Comparison of ENCODE assay signal across 31 cellular contexts in genomic region chr10:81520688-81521087, GRCh38.
"Had no signal": no experiment of that assay in that cellular context is flagged by ENCODE, and none has a peak within 500 bp of the region (broad histone marks: within the 10 kb centered on the region; RNA-seq: fewer than 3 reads in every experiment).

No MANE protein-coding gene starts in this region.

- H3K4me3 Mint-ChIP-seq: naive B cell; naive thymus-derived CD8-positive, alpha-beta T cell; natural killer cell treated with Interleukin-12 subunit alpha and Interleukin-12 subunit beta and Interleukin-15 and Interleukin-18, amount 100 ng/mL, for 72 hours; stimulated activated memory B cell treated with anti-CD40 and anti-IgM and Interleukin-4, amounts not matched to agents 10 μg/mL and 1 μg/mL and 100 μg/mL, for 72 hours; stimulated activated naive CD8-positive, alpha-beta T cell treated with anti-CD3 and anti-CD28 coated beads, Interleukin-15, amount 100 ng/mL, for 72 hours; type B pancreatic cell had no signal

- H3K36me3 ChIP-seq: ovary, spleen, suprapubic skin, tibial artery, transverse colon, upper lobe of right lung, uterus had no signal

- H3K36me3 Mint-ChIP-seq: naive B cell; naive thymus-derived CD8-positive, alpha-beta T cell; natural killer cell treated with Interleukin-12 subunit alpha and Interleukin-12 subunit beta and Interleukin-15 and Interleukin-18, amount 100 ng/mL, for 72 hours; stimulated activated memory B cell treated with anti-CD40 and anti-IgM and Interleukin-4, amounts not matched to agents 10 μg/mL and 1 μg/mL and 100 μg/mL, for 72 hours; type B pancreatic cell had no signal

- H3K27ac Mint-ChIP-seq: naive thymus-derived CD8-positive, alpha-beta T cell; natural killer cell treated with Interleukin-12 subunit alpha and Interleukin-12 subunit beta and Interleukin-15 and Interleukin-18, amount 100 ng/mL, for 72 hours; progenitor cell of endocrine pancreas; stimulated activated memory B cell treated with anti-CD40 and anti-IgM and Interleukin-4, amounts not matched to agents 10 μg/mL and 1 μg/mL and 100 μg/mL, for 72 hours; stimulated activated naive CD8-positive, alpha-beta T cell treated with anti-CD3 and anti-CD28 coated beads, Interleukin-15, amount 100 ng/mL, for 72 hours; type B pancreatic cell had no signal

- H2AFZ ChIP-seq: parathyroid adenoma had no signal

- DNase-seq: naive B cell; naive thymus-derived CD8-positive, alpha-beta T cell; occipital lobe; ovary; posterior cingulate gyrus; psoas muscle; right cardiac atrium; spleen; stimulated activated CD4-positive, alpha-beta T cell treated with anti-CD3 and anti-CD28 coated beads, Interleukin-12 subunit alpha, Interleukin-12 subunit beta, amount 100 ng/mL, for 4 hours; stimulated activated CD4-positive, alpha-beta T cell treated with anti-CD3 and anti-CD28 coated beads, Interleukin-1b, Interleukin-23, amount 100 ng/mL, for 48 hours; stimulated activated CD4-positive, alpha-beta T cell treated with anti-CD3 and anti-CD28 coated beads, Interleukin-4, amount 100 ng/mL, for 1 hour; stimulated activated CD4-positive, alpha-beta T cell treated with anti-CD3 and anti-CD28 coated beads, Interleukin-4, amount 100 ng/mL, for 4 hours; stimulated activated CD8-positive, alpha-beta memory T cell treated with anti-CD3 and anti-CD28 coated beads, Interleukin-4, amount 100 ng/mL, for 48 hours; stimulated activated naive CD4-positive, alpha-beta T cell; stimulated activated naive CD8-positive, alpha-beta T cell treated with anti-CD3 and anti-CD28 coated beads, Interleukin-15, amount 100 ng/mL, for 72 hours; stimulated activated naive CD8-positive, alpha-beta T cell treated with anti-CD3 and anti-CD28 coated beads, Interleukin-15, Interleukin-2, amounts not matched to agents 100 U/mL and 50 U/mL, for 24 hours; substantia nigra; testis; tibial artery; transverse colon; upper lobe of right lung; uterus had no signal

- H3K9me3 Mint-ChIP-seq: type B pancreatic cell had no signal

- H3K27ac ChIP-seq: ovary, parathyroid adenoma, psoas muscle, skin epidermis, spleen, suprapubic skin, testis, tibial artery, transverse colon, upper lobe of right lung, uterus had no signal

- H3K4me1 ChIP-seq: parathyroid adenoma, psoas muscle, spleen, suprapubic skin, testis, tibial artery, transverse colon, upper lobe of right lung, uterus had no signal

- H3K27me3 ChIP-seq: ovary, spleen, suprapubic skin, testis, tibial artery, transverse colon, upper lobe of right lung, uterus had no signal

- H3K4me2 ChIP-seq: smooth muscle cell had no signal

- H3K9me3 ChIP-seq: ovary, psoas muscle, suprapubic skin, testis, tibial artery, transverse colon, upper lobe of right lung, uterus had no signal

- ATAC-seq: naive thymus-derived CD8-positive, alpha-beta T cell; natural killer cell treated with Interleukin-12 subunit alpha and Interleukin-12 subunit beta and Interleukin-15 and Interleukin-18, amount 100 ng/mL, for 72 hours; psoas muscle; right cardiac atrium; sciatic nerve; stimulated activated memory B cell treated with anti-CD40 and anti-IgM and Interleukin-4, amounts not matched to agents 10 μg/mL and 1 μg/mL and 100 μg/mL, for 72 hours; stimulated activated naive CD8-positive, alpha-beta T cell treated with anti-CD3 and anti-CD28 coated beads, Interleukin-15, amount 100 ng/mL, for 72 hours; stimulated activated naive CD8-positive, alpha-beta T cell treated with anti-CD3 and anti-CD28 coated beads, Interleukin-15, Interleukin-2, amounts not matched to agents 100 U/mL and 50 U/mL, for 24 hours; upper lobe of right lung had no signal

- H3K4me1 Mint-ChIP-seq: naive B cell; naive thymus-derived CD8-positive, alpha-beta T cell; stimulated activated memory B cell treated with anti-CD40 and anti-IgM and Interleukin-4, amounts not matched to agents 10 μg/mL and 1 μg/mL and 100 μg/mL, for 72 hours; stimulated activated naive CD8-positive, alpha-beta T cell treated with anti-CD3 and anti-CD28 coated beads, Interleukin-15, amount 100 ng/mL, for 72 hours had no signal

- H3K27me3 Mint-ChIP-seq: naive B cell; natural killer cell treated with Interleukin-12 subunit alpha and Interleukin-12 subunit beta and Interleukin-15 and Interleukin-18, amount 100 ng/mL, for 72 hours; progenitor cell of endocrine pancreas; stimulated activated memory B cell treated with anti-CD40 and anti-IgM and Interleukin-4, amounts not matched to agents 10 μg/mL and 1 μg/mL and 100 μg/mL, for 72 hours; stimulated activated naive CD8-positive, alpha-beta T cell treated with anti-CD3 and anti-CD28 coated beads, Interleukin-15, amount 100 ng/mL, for 72 hours; type B pancreatic cell had no signal

- H3K9ac ChIP-seq: parathyroid adenoma had no signal

- H3K4me3 ChIP-seq: ovary, psoas muscle, skin epidermis, smooth muscle cell, spleen, suprapubic skin, testis, tibial artery, transverse colon, upper lobe of right lung, uterus had no signal
